Comparison of ENCODE assay signal across 1 cellular context in genomic region chr17:4944554-4945175, GRCh38.
TF ChIP-seq lines count a peak whose summit lies in the region.

No MANE protein-coding gene starts in this region.

TF ChIP-seq in liver, 16 proteins besides CTCF, POLR2A, EP300 and RAD21 (continued from another document):
- TF ChIP-seq ZBTB33 (IDR thresholded peaks at IDR 0.05) (no peak), FOXA2 (IDR thresholded peaks at IDR 0.05) (no peak), NR2F2 (IDR thresholded peaks at IDR 0.05) (no peak)
